In genomic region chr20:3473324-3473723, GRCh38 we compare ENCODE assay signal across 19 cellular contexts. TPM values are rescaled to one million over a fixed set of nuclear protein-coding genes. Genes with fewer than 3 reads are reported as not detected.
A peak's percentile ranks its signal among the peaks of the same experiment; 100 is the strongest.
DNase-seq lines count a peak whose midpoint lies in the region; ATAC-seq, FAIRE-seq and TF ChIP-seq lines count a peak whose summit lies in the region.
"Had no signal": no experiment of that assay in that cellular context is flagged by ENCODE, and none has a peak within 500 bp of the region (broad histone marks: within the 10 kb centered on the region; RNA-seq: fewer than 3 reads in every experiment).

No MANE protein-coding gene starts in this region.

- no peak overlapping the region for H3K4me3 ChIP-seq in breast epithelium
- no peak overlapping the region for H3K4me3 ChIP-seq in uterus
- H3K4me3 ChIP-seq: K562, right atrium auricular region, upper lobe of left lung had no signal

- intact Hi-C loops in MCF 10A (cut with micrococcal nuclease) (loop anchor here (5.0 kb wide), 1 partner anchor 66 kb away; the partner anchor contains the start of gene DNAAF9), breast epithelium (cut with DNase I; ENCODE audit: low total_unique reads) (no loop called here), uterus (cut with DNase I; ENCODE audit: low total_unique reads) (no loop called here)

- H3K27me3 ChIP-seq in breast epithelium, result no peaks in the 10 kb centered on the region
- H3K27me3 ChIP-seq in uterus, result no peaks in the 10 kb centered on the region
- H3K27me3 ChIP-seq: neutrophil, right atrium auricular region, upper lobe of left lung had no signal

- no TSS peak for BruUV-seq in MCF 10A (replicated peaks; lab: Mats Ljungman, UMichigan)

- H3K4me3 Mint-ChIP-seq in MCF 10A (ENCODE audit: unreplicated experiment) (peak overlapping the region; percentile 94), nephron (peak overlapping the region; percentile 46 to 97 (median 63))
- H3K4me3 Mint-ChIP-seq in effector memory CD8-positive, alpha-beta T cell, result peak overlapping the region; percentile 9 to 96

- CTCF ChIA-PET in MCF 10A (lab: Yijun Ruan, JAX), result no interaction called here

- no peak for TF ChIP-seq POLR2A in breast epithelium (IDR thresholded peaks at IDR 0.05)
- TF ChIP-seq POLR2A in uterus (IDR thresholded peaks at IDR 0.05), result no peak

- peaks cover 26% of the 10 kb centered on the region for H3K4me1 Mint-ChIP-seq in MCF 10A (ENCODE audit: insufficient read depth, unreplicated experiment)
- H3K4me1 Mint-ChIP-seq in effector memory CD8-positive, alpha-beta T cell (ENCODE audit: low read depth in 2 of 2), result peaks cover 38 to 41% of the 10 kb centered on the region in 2 donors
- peaks cover 28% of the 10 kb centered on the region for H3K4me1 Mint-ChIP-seq in nephron

- peaks cover under 1% of the 10 kb centered on the region for H3K36me3 Mint-ChIP-seq in MCF 10A (ENCODE audit: insufficient read depth, unreplicated experiment)
- H3K36me3 Mint-ChIP-seq in effector memory CD8-positive, alpha-beta T cell (ENCODE audit: insufficient read depth), result peaks cover 13% of the 10 kb centered on the region
- H3K36me3 Mint-ChIP-seq in nephron (ENCODE audit: low read depth), result peaks cover 10% of the 10 kb centered on the region
- H3K36me3 Mint-ChIP-seq: WTC11 had no signal

- H3K36me3 ChIP-seq in breast epithelium (no peaks in the 10 kb centered on the region), uterus (no peaks in the 10 kb centered on the region)
- H3K36me3 ChIP-seq: neutrophil, right atrium auricular region, upper lobe of left lung had no signal

- POLR2A ChIA-PET in MCF 10A (lab: Yijun Ruan, JAX), result interaction anchor here (1.1 to 4.0 kb wide), 11 partner anchors 8 to 159 kb away, joined by 3 to 28 read pairs (median 8); partner anchors contain the start of gene DNAAF9

- H3K9me3 Mint-ChIP-seq in MCF 10A (ENCODE audit: unreplicated experiment), result no peaks in the 10 kb centered on the region
- H3K9me3 Mint-ChIP-seq in effector memory CD8-positive, alpha-beta T cell, result no peaks in the 10 kb centered on the region
- no peaks in the 10 kb centered on the region for H3K9me3 Mint-ChIP-seq in nephron
- H3K9me3 Mint-ChIP-seq: WTC11 had no signal

- H3K27me3 Mint-ChIP-seq in MCF 10A (ENCODE audit: insufficient read depth, unreplicated experiment), result no peaks in the 10 kb centered on the region
- H3K27me3 Mint-ChIP-seq in effector memory CD8-positive, alpha-beta T cell, result no peaks in the 10 kb centered on the region
- no peaks in the 10 kb centered on the region for H3K27me3 Mint-ChIP-seq in nephron (ENCODE audit: low read depth)

- no peak overlapping the region for H3K27ac Mint-ChIP-seq in MCF 10A (ENCODE audit: low read depth, unreplicated experiment)
- peak overlapping the region; percentile 11 to 69 for H3K27ac Mint-ChIP-seq in effector memory CD8-positive, alpha-beta T cell
- H3K27ac Mint-ChIP-seq in nephron, result no peak overlapping the region
- H3K27ac Mint-ChIP-seq: WTC11 had no signal

- H3K4me1 ChIP-seq in breast epithelium (peaks cover 4 to 14% of the 10 kb centered on the region in 2 donors), uterus (peaks cover 0 to 11% of the 10 kb centered on the region in 2 donors)

- no peaks in the 10 kb centered on the region for H3K9me3 ChIP-seq in breast epithelium
- no peaks in the 10 kb centered on the region for H3K9me3 ChIP-seq in uterus
- H3K9me3 ChIP-seq: neutrophil, right atrium auricular region, upper lobe of left lung had no signal

- TF ChIP-seq CTCF in MCF 10A (IDR thresholded peaks at IDR 0.05; ENCODE audit: unreplicated experiment), result no peak
- TF ChIP-seq CTCF in breast epithelium (IDR thresholded peaks at IDR 0.05), result no peak
- no peak for TF ChIP-seq CTCF in nephron (IDR thresholded peaks at IDR 0.05; ENCODE audit: unreplicated experiment in 3 of 3)
- TF ChIP-seq CTCF in uterus (IDR thresholded peaks at IDR 0.05), result no peak
- TF ChIP-seq CTCF in D721Med (IDR thresholded peaks at IDR 0.05; ENCODE audit: insufficient read depth, missing control alignments), result no peak

- ATAC-seq in effector memory CD8-positive, alpha-beta T cell (replicated peaks), result no peak
- ATAC-seq in GM18868 (IDR thresholded peaks at IDR 0.05; ENCODE audit: unreplicated experiment), result no peak
- ATAC-seq: K562; Right ventricle myocardium inferior; stimulated activated naive CD8-positive, alpha-beta T cell treated with anti-CD3 and anti-CD28 coated beads, Interleukin-15, Interleukin-2, amounts not matched to agents 100 U/mL and 50 U/mL, for 24 hours; WTC11 had no signal

- no peak for FAIRE-seq in D721Med (lab: Jason Lieb, UNC)
- FAIRE-seq: K562, keratinocyte had no signal

- H3K27ac ChIP-seq in breast epithelium (no peak overlapping the region), uterus (no peak overlapping the region)
- H3K27ac ChIP-seq: neutrophil, right atrium auricular region, upper lobe of left lung had no signal

- DNase-seq in MCF 10A (ENCODE audit: unreplicated experiment) (no peak), breast epithelium (ENCODE audit: low spot score in 2 of 2) (no peak), uterus (no peak), NCI-H82 (lab: John Stamatoyannopoulos, UW) (no peak), D721Med (ENCODE audit: insufficient read length, low spot score) (no peak)
- no peak for DNase-seq in effector memory CD8-positive, alpha-beta T cell
- DNase-seq: activated effector memory CD4-positive, alpha-beta T cell treated with Interleukin-2 at 50 U/mL for 16 hours; cerebellar nuclear complex; mesendoderm; stimulated activated naive CD8-positive, alpha-beta T cell treated with anti-CD3 and anti-CD28 coated beads, Interleukin-15, Interleukin-2, amounts not matched to agents 100 U/mL and 50 U/mL, for 24 hours; upper lobe of left lung had no signal

RNA-seq across cellular contexts. Expression of gene ATRN, which starts 2.5 kb away (rescaled TPM):
- total RNA-seq in MCF 10A (2022), result 29.7 and 34.7 TPM in 2 replicates
- 10 to 100 TPM; 26.5 to 35.6 (median 32.3) TPM for total RNA-seq in breast epithelium
- 10 to 100 TPM in 3 of 4 donors, 1 to 10 TPM in 1; 7.4 to 76.7 (median 21.2) TPM for total RNA-seq in uterus

Comparison
In these comparisons a context has a peak if more than half of its experiments do, and no peak if none do; other contexts are left out.
1. H3K27ac Mint-ChIP-seq: peak in effector memory CD8-positive, alpha-beta T cell (2 of 2); none in MCF 10A (single experiment) and nephron (0 of 3).
2. Peak in every context shown above with its lines, with median percentiles within 50 percentile points of each other: H3K4me3 Mint-ChIP-seq.